In genomic region chr3:48429416-48430358, GRCh38 we compare ENCODE assay signal across 1 cellular context.
TF ChIP-seq lines count a peak whose summit lies in the region.

Gene PLXNB1, minus strand, starts transcription at chr3:48430086. Its CDS starts 5,475 bp downstream, at chr3:48424611.

TF ChIP-seq in Ishikawa, 13 proteins besides CTCF, POLR2A, EP300 and RAD21 (continued from another document):
- TF ChIP-seq REST (IDR thresholded peaks at IDR 0.05; ENCODE audit: low read depth): no peak
- peak; percentile 8; the same call in 1 of the 2 replicates for TF ChIP-seq TEAD4 (IDR thresholded peaks at IDR 0.05)
- TF ChIP-seq NFIC (IDR thresholded peaks at IDR 0.05): peak; percentile 15; the same call in 1 of the 2 replicates
- TF ChIP-seq FOXM1 (IDR thresholded peaks at IDR 0.05; ENCODE audit: borderline replicate concordance, low read depth): no peak
- peak; percentile 86; the same call in 1 of the 2 replicates for TF ChIP-seq ZBTB7A (IDR thresholded peaks at IDR 0.05; ENCODE audit: low read depth)
- TF ChIP-seq EGR1 (IDR thresholded peaks at IDR 0.05): peak; percentile 62
- 0 out of 2 replicates have a peak, but pooled peaks have one; percentile 13 for TF ChIP-seq USF1 (IDR thresholded peaks at IDR 0.05)
- TF ChIP-seq CEBPB (IDR thresholded peaks at IDR 0.05): peak; percentile 95
- no peak for TF ChIP-seq CREB1 (IDR thresholded peaks at IDR 0.05; ENCODE audit: low read depth)
- peak; percentile 56; the same call in 1 of the 2 replicates for TF ChIP-seq TAF1 (IDR thresholded peaks at IDR 0.05; ENCODE audit: low read depth)
- TF ChIP-seq MAX (IDR thresholded peaks at IDR 0.05): peak; percentile 55
- no peak for TF ChIP-seq YY1 (IDR thresholded peaks at IDR 0.05; ENCODE audit: low read depth)
